In the genomic region with DNA sequence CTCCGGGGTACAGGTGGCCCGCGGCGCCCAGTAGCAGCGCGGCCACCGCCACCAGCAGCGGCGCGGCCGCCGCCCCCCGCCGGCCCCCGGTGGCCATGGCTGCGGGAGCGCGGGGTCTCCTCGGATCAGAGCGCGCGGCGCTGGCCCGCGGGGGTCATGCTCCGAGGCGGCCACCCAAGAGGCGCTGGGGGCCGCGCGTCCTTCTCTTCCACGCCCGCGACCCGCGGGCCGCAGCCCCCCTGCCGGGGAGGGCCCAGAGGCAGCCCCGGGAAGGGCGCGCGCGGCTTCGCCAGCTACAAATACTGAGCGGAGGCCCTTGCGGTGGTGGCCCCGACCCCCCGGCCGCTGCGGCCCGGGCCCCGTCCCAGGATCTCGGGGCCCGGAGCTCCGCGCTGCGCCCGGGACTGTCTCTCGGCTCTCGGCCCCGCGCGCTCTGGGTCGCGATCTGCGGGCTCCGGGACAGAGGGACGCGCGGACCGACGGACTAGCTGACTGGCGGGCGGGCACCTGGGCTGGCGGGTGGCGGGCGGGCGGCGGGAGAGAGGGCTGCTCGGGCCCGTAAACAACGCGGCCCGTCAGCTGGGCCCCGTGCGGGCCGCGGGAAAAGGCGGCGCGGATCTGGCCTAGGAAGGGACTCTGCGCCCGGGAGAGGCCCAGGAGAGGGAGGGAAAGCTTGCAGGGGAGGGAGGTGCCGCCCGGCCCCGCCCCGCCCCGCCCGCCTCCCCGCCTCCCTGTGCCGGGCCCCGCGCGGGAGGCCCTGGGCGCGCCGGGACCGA, we compare ENCODE assay signal across 8 cellular contexts. TPM values are rescaled to one million over a fixed set of nuclear protein-coding genes. Genes with fewer than 3 reads are reported as not detected.
DNase-seq lines count a peak whose midpoint lies in the region; ATAC-seq and TF ChIP-seq lines count a peak whose summit lies in the region.

Gene INSR, minus strand, starts transcription at position 620 of the 776 bp plus-strand sequence. Its CDS starts 523 bp downstream, at position 97.

- H3K9ac ChIP-seq in HUES64 (ENCODE audit: low read depth, low read length) (peak within 1 kb of the TSS; percentile 71), OCI-LY1 (ENCODE audit: low read length) (no peak within 1 kb of the TSS)

- no peak within 1 kb of the TSS for H3K27ac Mint-ChIP-seq in CD4-positive, CD25-positive, alpha-beta regulatory T cell
- H3K27ac Mint-ChIP-seq in activated T-helper 1 cell treated with anti-CD3 and anti-CD28 coated beads, Interleukin-12 subunit alpha, Interleukin-12 subunit beta, Interleukin-2, Interleukin-4 antibody, amounts not matched to agents 30 ng/mL and 10 ng/mL and 1 ng/mL, durations not matched to agents 14 hours and 24 hours and 36 hours: no peak within 1 kb of the TSS
- peak within 1 kb of the TSS in 1 of 9 donors; percentile 53 for H3K27ac Mint-ChIP-seq in naive thymus-derived CD4-positive, alpha-beta T cell

- no peak within 1 kb of the TSS for H2AFZ ChIP-seq in OCI-LY1 (ENCODE audit: low read length)

- POLR2A ChIA-PET in naive thymus-derived CD4-positive, alpha-beta T cell (lab: Charles Lee): no interaction called here

- peaks cover 5% of the 10 kb centered on the region for H3K4me1 ChIP-seq in CD4-positive, CD25-positive, alpha-beta regulatory T cell (ENCODE audit: control insufficient read depth, insufficient read depth, low read length, poor library complexity, severe bottlenecking)
- H3K4me1 ChIP-seq in HUES64 (ENCODE audit: insufficient read depth, low read length): no peaks in the 10 kb centered on the region
- peaks cover 46% of the 10 kb centered on the region for H3K4me1 ChIP-seq in OCI-LY1 (ENCODE audit: insufficient read depth, low read length, severe bottlenecking)
- peaks cover 0 to 7% of the 10 kb centered on the region in 2 donors for H3K4me1 ChIP-seq in naive thymus-derived CD4-positive, alpha-beta T cell (ENCODE audit: control insufficient read depth in 2 of 2, insufficient read depth in 2 of 2, low read length in 2 of 2)

- H3K27me3 ChIP-seq in CD4-positive, CD25-positive, alpha-beta regulatory T cell (ENCODE audit: control insufficient read depth, insufficient read depth, low read length): peaks cover 11% of the 10 kb centered on the region
- peaks cover 21% of the 10 kb centered on the region for H3K27me3 ChIP-seq in HUES64 (ENCODE audit: insufficient read depth, low read length)
- no peaks in the 10 kb centered on the region for H3K27me3 ChIP-seq in OCI-LY1 (ENCODE audit: insufficient read depth, low read length)
- no peaks in the 10 kb centered on the region for H3K27me3 ChIP-seq in naive thymus-derived CD4-positive, alpha-beta T cell (ENCODE audit: control insufficient read depth in 2 of 2, insufficient read depth in 2 of 2, low read length in 2 of 2)

- no peaks in the 10 kb centered on the region for H3K36me3 ChIP-seq in CD4-positive, CD25-positive, alpha-beta regulatory T cell (ENCODE audit: control insufficient read depth, insufficient read depth, low read length)
- H3K36me3 ChIP-seq in HUES64 (ENCODE audit: insufficient read depth, low read length): no peaks in the 10 kb centered on the region
- no peaks in the 10 kb centered on the region for H3K36me3 ChIP-seq in OCI-LY1 (ENCODE audit: insufficient read depth, low read length)
- H3K36me3 ChIP-seq in naive thymus-derived CD4-positive, alpha-beta T cell (ENCODE audit: control insufficient read depth in 2 of 3, insufficient read depth in 3 of 3, low read length in 3 of 3): no peaks in the 10 kb centered on the region

- intact Hi-C loops in activated T-helper 1 cell treated with anti-CD3 and anti-CD28 coated beads, Interleukin-12 subunit alpha, Interleukin-12 subunit beta, Interleukin-2, Interleukin-4 antibody, amounts not matched to agents 30 ng/mL and 10 ng/mL and 1 ng/mL, durations not matched to agents 14 hours and 24 hours and 36 hours (cut with micrococcal nuclease): no loop called here
- intact Hi-C loops in naive thymus-derived CD4-positive, alpha-beta T cell (cut with micrococcal nuclease): loop anchor here (1.0 kb wide), 2 partner anchors 96 to 145 kb away; no protein-coding TSS in a partner anchor

- peaks cover 0 to 17% (median 8%) of the 10 kb centered on the region in 4 donors for H3K4me1 Mint-ChIP-seq in CD4-positive, CD25-positive, alpha-beta regulatory T cell
- peaks cover 5% of the 10 kb centered on the region for H3K4me1 Mint-ChIP-seq in activated T-helper 1 cell treated with anti-CD3 and anti-CD28 coated beads, Interleukin-12 subunit alpha, Interleukin-12 subunit beta, Interleukin-2, Interleukin-4 antibody, amounts not matched to agents 30 ng/mL and 10 ng/mL and 1 ng/mL, durations not matched to agents 14 hours and 24 hours and 36 hours (ENCODE audit: low read depth)
- peaks cover 0 to 22% (median 14%) of the 10 kb centered on the region in 7 donors for H3K4me1 Mint-ChIP-seq in naive thymus-derived CD4-positive, alpha-beta T cell

- no peaks in the 10 kb centered on the region for H4K20me1 ChIP-seq in OCI-LY1 (ENCODE audit: insufficient read depth, low read length)

- no peaks in the 10 kb centered on the region for H3F3A ChIP-seq in OCI-LY1 (ENCODE audit: insufficient read depth, low read length)

- H3K27ac ChIP-seq in CD4-positive, CD25-positive, alpha-beta regulatory T cell (ENCODE audit: insufficient read depth, low read length, poor library complexity, severe bottlenecking): no peak within 1 kb of the TSS
- H3K27ac ChIP-seq in HUES64 (ENCODE audit: low read depth, low read length) (no peak within 1 kb of the TSS; the same call in 1 of the 2 replicates), OCI-LY1 (ENCODE audit: low read depth, low read length, poor library complexity, severe bottlenecking) (peak within 1 kb of the TSS; percentile 10)
- no peak within 1 kb of the TSS for H3K27ac ChIP-seq in naive thymus-derived CD4-positive, alpha-beta T cell (ENCODE audit: low read depth, low read length)

- TF ChIP-seq CTCF in OCI-LY1 (IDR thresholded peaks at IDR 0.05; ENCODE audit: low read length): no peak

- H3K9me3 Mint-ChIP-seq in CD4-positive, CD25-positive, alpha-beta regulatory T cell: peaks cover 0 to 4% (median 0%) of the 10 kb centered on the region in 7 donors
- no peaks in the 10 kb centered on the region for H3K9me3 Mint-ChIP-seq in activated T-helper 1 cell treated with anti-CD3 and anti-CD28 coated beads, Interleukin-12 subunit alpha, Interleukin-12 subunit beta, Interleukin-2, Interleukin-4 antibody, amounts not matched to agents 30 ng/mL and 10 ng/mL and 1 ng/mL, durations not matched to agents 14 hours and 24 hours and 36 hours
- H3K9me3 Mint-ChIP-seq in naive thymus-derived CD4-positive, alpha-beta T cell: no peaks in the 10 kb centered on the region

- H3K9me2 ChIP-seq in OCI-LY1 (ENCODE audit: low read depth, low read length): no peaks in the 10 kb centered on the region

- no peaks in the 10 kb centered on the region for H3K36me3 Mint-ChIP-seq in CD4-positive, CD25-positive, alpha-beta regulatory T cell
- no peaks in the 10 kb centered on the region for H3K36me3 Mint-ChIP-seq in activated T-helper 1 cell treated with anti-CD3 and anti-CD28 coated beads, Interleukin-12 subunit alpha, Interleukin-12 subunit beta, Interleukin-2, Interleukin-4 antibody, amounts not matched to agents 30 ng/mL and 10 ng/mL and 1 ng/mL, durations not matched to agents 14 hours and 24 hours and 36 hours (ENCODE audit: low read depth)
- no peaks in the 10 kb centered on the region for H3K36me3 Mint-ChIP-seq in naive thymus-derived CD4-positive, alpha-beta T cell

- H3K79me2 ChIP-seq in OCI-LY1 (ENCODE audit: insufficient read depth, low read length): no peaks in the 10 kb centered on the region

- no peak within 1 kb of the TSS for H3K4me2 ChIP-seq in OCI-LY1 (ENCODE audit: low read length)

- no peak within 1 kb of the TSS for H3K4me3 ChIP-seq in CD4-positive, CD25-positive, alpha-beta regulatory T cell (ENCODE audit: low read depth, low read length)
- H3K4me3 ChIP-seq in HUES64 (ENCODE audit: low read length): peak within 1 kb of the TSS; percentile 69
- no peak within 1 kb of the TSS for H3K4me3 ChIP-seq in OCI-LY1 (ENCODE audit: low read depth, low read length, poor library complexity, severe bottlenecking)
- peak within 1 kb of the TSS; percentile 47 for H3K4me3 ChIP-seq in naive thymus-derived CD4-positive, alpha-beta T cell (ENCODE audit: low read length)

- CTCF ChIA-PET in naive thymus-derived CD4-positive, alpha-beta T cell (lab: Charles Lee): no interaction called here

- H3K4me3 Mint-ChIP-seq in CD4-positive, CD25-positive, alpha-beta regulatory T cell: peak within 1 kb of the TSS; percentile 10 to 73 (median 46)
- peak within 1 kb of the TSS; percentile 70 for H3K4me3 Mint-ChIP-seq in activated T-helper 1 cell treated with anti-CD3 and anti-CD28 coated beads, Interleukin-12 subunit alpha, Interleukin-12 subunit beta, Interleukin-2, Interleukin-4 antibody, amounts not matched to agents 30 ng/mL and 10 ng/mL and 1 ng/mL, durations not matched to agents 14 hours and 24 hours and 36 hours
- peak within 1 kb of the TSS; percentile 64 to 89 (median 78) for H3K4me3 Mint-ChIP-seq in naive thymus-derived CD4-positive, alpha-beta T cell

- no peaks in the 10 kb centered on the region for H3K9me3 ChIP-seq in CD4-positive, CD25-positive, alpha-beta regulatory T cell (ENCODE audit: control insufficient read depth in 2 of 2, low read length in 2 of 2)
- no peaks in the 10 kb centered on the region for H3K9me3 ChIP-seq in HUES64 (ENCODE audit: insufficient read depth, low read depth, low read length)
- H3K9me3 ChIP-seq in OCI-LY1 (ENCODE audit: low read length): no peaks in the 10 kb centered on the region
- no peaks in the 10 kb centered on the region for H3K9me3 ChIP-seq in naive thymus-derived CD4-positive, alpha-beta T cell (ENCODE audit: control insufficient read depth in 2 of 3, low read length in 3 of 3)

- ATAC-seq in CD4-positive, CD25-positive, alpha-beta regulatory T cell (ENCODE audit: low read depth in 2 of 2): peak; percentile 39 to 54
- ATAC-seq in GM21381 (IDR thresholded peaks at IDR 0.05; ENCODE audit: unreplicated experiment): peak; percentile 76
- ATAC-seq in naive thymus-derived CD4-positive, alpha-beta T cell: peak; percentile 96
- ATAC-seq in stimulated activated naive CD8-positive, alpha-beta T cell treated with anti-CD3 and anti-CD28 coated beads, Interleukin-15, Interleukin-2, amounts not matched to agents 100 U/mL and 50 U/mL, for 24 hours: peak; percentile 83

- WGBS in HUES64: under 1% methylated on average over 108 of the region's 108 CpGs

- DNase-seq in CD4-positive, CD25-positive, alpha-beta regulatory T cell: peak in 1 of 3 donors; percentile 55
- peak; percentile 22 for DNase-seq in activated T-helper 1 cell treated with anti-CD3 and anti-CD28 coated beads, Interleukin-12 subunit alpha, Interleukin-12 subunit beta, Interleukin-2, Interleukin-4 antibody, amounts not matched to agents 30 ng/mL and 10 ng/mL and 1 ng/mL, durations not matched to agents 14 hours and 24 hours and 36 hours (ENCODE audit: low spot score)
- DNase-seq in fibroblast of peridontal ligament (ENCODE audit: extremely low read depth): peak; percentile 82
- peak in 8 of 9 donors; percentile 18 to 73 (median 30) for DNase-seq in naive thymus-derived CD4-positive, alpha-beta T cell
- peak; percentile 66 for DNase-seq in stimulated activated naive CD8-positive, alpha-beta T cell treated with anti-CD3 and anti-CD28 coated beads, Interleukin-15, Interleukin-2, amounts not matched to agents 100 U/mL and 50 U/mL, for 24 hours

- H3K27me3 Mint-ChIP-seq in CD4-positive, CD25-positive, alpha-beta regulatory T cell: peaks cover 51% of the 10 kb centered on the region
- peaks cover 38% of the 10 kb centered on the region for H3K27me3 Mint-ChIP-seq in activated T-helper 1 cell treated with anti-CD3 and anti-CD28 coated beads, Interleukin-12 subunit alpha, Interleukin-12 subunit beta, Interleukin-2, Interleukin-4 antibody, amounts not matched to agents 30 ng/mL and 10 ng/mL and 1 ng/mL, durations not matched to agents 14 hours and 24 hours and 36 hours (ENCODE audit: insufficient read depth)
- peaks cover 14 to 44% (median 29%) of the 10 kb centered on the region in 5 donors for H3K27me3 Mint-ChIP-seq in naive thymus-derived CD4-positive, alpha-beta T cell

RNA-seq across cellular contexts. Expression of gene INSR, which starts in this region (rescaled TPM):
- 0.44 TPM for total RNA-seq in CD4-positive, CD25-positive, alpha-beta regulatory T cell
- under 1 TPM in 2 of 4 donors, not detected in 2; 0.02 to 0.10 TPM for polyA plus RNA-seq in CD4-positive, CD25-positive, alpha-beta regulatory T cell
- polyA plus RNA-seq in HUES64 (2013, experiment 1 of 2): 6.8 TPM
- polyA plus RNA-seq in HUES64 (2013, experiment 2 of 2): 9.5 TPM
- 1.5 TPM in 2 replicates for total RNA-seq in activated T-helper 1 cell treated with anti-CD3 and anti-CD28 coated beads, Interleukin-12 subunit alpha, Interleukin-12 subunit beta, Interleukin-2, Interleukin-4 antibody, amounts not matched to agents 30 ng/mL and 10 ng/mL and 1 ng/mL, durations not matched to agents 14 hours and 24 hours and 36 hours
- 1 to 10 TPM in 4 of 5 experiments, under 1 TPM in 1; 0.89 to 9.9 (median 3.9) TPM for total RNA-seq in naive thymus-derived CD4-positive, alpha-beta T cell
- polyA plus RNA-seq in naive thymus-derived CD4-positive, alpha-beta T cell: under 1 TPM; 0.29 to 0.71 TPM

Comparison
In these comparisons a context has a peak if more than half of its experiments do, and no peak if none do; other contexts are left out.
1. Peak in ATAC-seq in CD4-positive, CD25-positive, alpha-beta regulatory T cell; RNA of the gene not detected or under 1 TPM.
2. H3K4me3 ChIP-seq: peak in HUES64 (single experiment) and naive thymus-derived CD4-positive, alpha-beta T cell (single experiment); none in CD4-positive, CD25-positive, alpha-beta regulatory T cell (single experiment) and OCI-LY1 (single experiment).
3. Peak in every context shown above with its lines, with median percentiles within 50 percentile points of each other: ATAC-seq and H3K4me3 Mint-ChIP-seq.